Comparison of ENCODE assay signal across 14 cellular contexts in the genomic region with DNA sequence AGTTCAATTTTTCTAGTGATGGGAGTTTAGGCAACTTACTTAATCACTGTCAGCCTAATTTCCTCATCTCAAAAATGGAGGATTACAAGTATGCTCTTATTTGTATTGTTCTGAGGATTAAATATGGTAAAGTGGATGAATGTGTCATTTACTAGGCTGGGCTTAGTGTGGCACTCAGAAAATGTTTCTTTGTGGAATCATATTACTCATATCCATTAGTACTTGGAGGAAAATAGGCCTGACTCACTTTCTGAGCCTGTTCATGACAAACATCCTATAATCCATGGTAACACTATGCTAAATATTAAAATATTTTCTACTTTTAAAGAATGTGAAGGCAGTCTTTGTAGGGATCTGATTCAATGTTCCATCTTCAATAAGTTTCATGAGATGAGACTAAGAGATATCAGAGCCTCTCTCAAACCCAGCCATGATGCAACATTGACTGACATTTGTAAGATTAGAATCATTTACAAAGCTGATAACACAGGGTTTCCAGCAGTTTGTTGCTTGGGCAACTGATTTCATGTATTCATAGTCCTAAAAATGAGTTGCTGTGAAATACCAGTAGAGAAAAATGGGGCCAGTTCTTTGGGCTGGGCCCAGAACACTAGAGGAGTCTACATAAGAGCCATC.
DNase-seq lines count a peak whose midpoint lies in the region; ATAC-seq and TF ChIP-seq lines count a peak whose summit lies in the region.
"Had no signal": no experiment of that assay in that cellular context is flagged by ENCODE, and none has a peak within 500 bp of the region (broad histone marks: within the 10 kb centered on the region; RNA-seq: fewer than 3 reads in every experiment).

No MANE protein-coding gene starts in this region.

- H3K27me3 ChIP-seq in RWPE2 (ENCODE audit: insufficient read depth, poor library complexity, severe bottlenecking), result no peaks in the 10 kb centered on the region
- no peaks in the 10 kb centered on the region for H3K27me3 ChIP-seq in fibroblast of lung (ENCODE audit: control insufficient read depth, insufficient read depth, low read length)

- ATAC-seq in RWPE2 (ENCODE audit: low read depth), result peak; percentile 94
- no peak for ATAC-seq in HG02678 (IDR thresholded peaks at IDR 0.05; ENCODE audit: unreplicated experiment)
- no peak for ATAC-seq in GM21528 (IDR thresholded peaks at IDR 0.05; ENCODE audit: low FRiP score, unreplicated experiment)
- no peak for ATAC-seq in HG03439 (IDR thresholded peaks at IDR 0.05; ENCODE audit: unreplicated experiment)
- ATAC-seq: activated CD4-positive, alpha-beta T cell treated with anti-CD3 and anti-CD28 coated beads for 36 hours; K562; Panc1; T-helper 17 cell had no signal

- no peaks in the 10 kb centered on the region for H3K36me3 Mint-ChIP-seq in HFFc6 (ENCODE audit: low read depth)
- H3K36me3 Mint-ChIP-seq: CD8-positive, alpha-beta memory T cell had no signal

- H3K36me3 ChIP-seq in RWPE2 (ENCODE audit: low read depth) (no peaks in the 10 kb centered on the region), fibroblast of lung (ENCODE audit: control insufficient read depth, insufficient read depth, low read length) (no peaks in the 10 kb centered on the region)
- H3K36me3 ChIP-seq: thoracic aorta had no signal

- no peaks in the 10 kb centered on the region; the same call in 1 of the 2 replicates for H3K9me3 Mint-ChIP-seq in HFFc6
- H3K9me3 Mint-ChIP-seq: nephron had no signal

- H3K4me3 Mint-ChIP-seq in HFFc6, result no peak overlapping the region
- H3K4me3 Mint-ChIP-seq: activated CD4-positive, alpha-beta T cell treated with anti-CD3 and anti-CD28 coated beads for 36 hours; CD8-positive, alpha-beta memory T cell; nephron; T-helper 17 cell had no signal

- peak; percentile 95 for DNase-seq in HFFc6
- no peak for DNase-seq in RWPE2 (ENCODE audit: low spot score)
- DNase-seq in fibroblast of lung (ENCODE audit: low read depth in 2 of 2), result peak; percentile 1 to 89
- no peak for DNase-seq in activated CD8-positive, alpha-beta memory T cell treated with anti-CD3 and anti-CD28 coated beads for 24 hours
- DNase-seq: activated CD4-positive, alpha-beta T cell treated with anti-CD3 and anti-CD28 coated beads for 36 hours; CD8-positive, alpha-beta memory T cell; T-helper 17 cell had no signal

- no peak overlapping the region for H3K4me3 ChIP-seq in RWPE2 (ENCODE audit: severe bottlenecking)
- H3K4me3 ChIP-seq in fibroblast of lung (replicated peaks in 1 of 4; ENCODE audit: control extremely low read depth in 1 of 4, insufficient read depth in 1 of 4, low read depth in 3 of 4, low read length in 4 of 4), result no peak overlapping the region
- H3K4me3 ChIP-seq: K562, thoracic aorta had no signal

- no peak overlapping the region for H3K9ac ChIP-seq in fibroblast of lung (ENCODE audit: insufficient read depth, low read length)

- H2AFZ ChIP-seq in fibroblast of lung (ENCODE audit: low read length), result no peak overlapping the region

- H3K79me2 ChIP-seq in fibroblast of lung (ENCODE audit: control insufficient read depth, insufficient read depth, low read length), result no peaks in the 10 kb centered on the region

- peaks cover 38% of the 10 kb centered on the region for H3K4me1 ChIP-seq in RWPE2 (ENCODE audit: insufficient read depth, poor library complexity, severe bottlenecking)
- H3K4me1 ChIP-seq in fibroblast of lung (ENCODE audit: control insufficient read depth, extremely low read depth, insufficient read depth, low read length), result no peaks in the 10 kb centered on the region

- H3K4me1 Mint-ChIP-seq in HFFc6 (ENCODE audit: low read depth), result peaks cover 26% of the 10 kb centered on the region
- H3K4me1 Mint-ChIP-seq: activated CD4-positive, alpha-beta T cell treated with anti-CD3 and anti-CD28 coated beads for 36 hours; CD8-positive, alpha-beta memory T cell; nephron; T-helper 17 cell had no signal

- peak overlapping the region; percentile 88 for H3K27ac ChIP-seq in RWPE2 (ENCODE audit: poor library complexity, severe bottlenecking)
- H3K27ac ChIP-seq in fibroblast of lung (ENCODE audit: insufficient read depth, low read length), result no peak overlapping the region
- H3K27ac ChIP-seq: thoracic aorta had no signal

- no peaks in the 10 kb centered on the region; the same call in 1 of the 2 replicates for H3K27me3 Mint-ChIP-seq in HFFc6 (ENCODE audit: insufficient read depth)

- no peak overlapping the region for H3K4me2 ChIP-seq in fibroblast of lung (ENCODE audit: extremely low read depth, insufficient read depth, low read length)

- TF ChIP-seq CTCF in HFFc6 (IDR thresholded peaks at IDR 0.05), result no peak
- no peak for TF ChIP-seq CTCF in RWPE2 (IDR thresholded peaks at IDR 0.05; ENCODE audit: poor library complexity, severe bottlenecking)
- no peak for TF ChIP-seq CTCF in fibroblast of lung (conservative IDR thresholded peaks at IDR 0.05 in 1 of 2, IDR thresholded peaks at IDR 0.05 in 1 of 2; ENCODE audit: low read depth in 1 of 2, low read length in 2 of 2)

- H3K27ac Mint-ChIP-seq in HFFc6, result peak overlapping the region; percentile 77
- H3K27ac Mint-ChIP-seq: activated CD4-positive, alpha-beta T cell treated with anti-CD3 and anti-CD28 coated beads for 36 hours; CD8-positive, alpha-beta memory T cell; nephron; T-helper 17 cell had no signal

- no peaks in the 10 kb centered on the region for H3K9me3 ChIP-seq in RWPE2 (ENCODE audit: severe bottlenecking)
- no peaks in the 10 kb centered on the region for H3K9me3 ChIP-seq in fibroblast of lung (ENCODE audit: control insufficient read depth, insufficient read depth, low read depth, low read length)
- H3K9me3 ChIP-seq: thoracic aorta had no signal

- H4K20me1 ChIP-seq in fibroblast of lung (ENCODE audit: control insufficient read depth, extremely low read depth, insufficient read depth, low read length), result no peaks in the 10 kb centered on the region

Comparison
In these comparisons a context has a peak if more than half of its experiments do, and no peak if none do; other contexts are left out.
1. DNase-seq: peak in HFFc6 (single experiment) and fibroblast of lung (2 of 2); none in RWPE2 (single experiment) and activated CD8-positive, alpha-beta memory T cell treated with anti-CD3 and anti-CD28 coated beads for 24 hours (single experiment).